In the genomic region with DNA sequence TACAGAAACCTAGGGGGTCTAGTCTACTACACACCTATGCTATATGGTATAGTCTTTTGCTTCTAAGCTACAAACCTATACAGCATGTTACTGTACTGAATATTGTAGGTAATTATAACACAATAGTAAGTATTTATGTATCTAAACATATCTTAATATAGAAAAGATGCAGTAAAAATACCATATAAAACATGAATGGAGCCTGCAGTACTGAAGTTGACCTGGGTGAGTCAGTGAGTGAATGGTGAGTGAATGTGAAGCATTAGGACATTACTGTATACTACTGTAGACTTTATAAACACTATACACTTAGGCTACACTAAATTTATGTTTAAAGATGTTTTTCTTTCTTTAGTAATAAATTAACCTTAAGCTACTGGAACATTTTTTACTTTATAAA, we compare ENCODE assay signal across 20 cellular contexts. TPM values are rescaled to one million over a fixed set of nuclear protein-coding genes. Genes with fewer than 3 reads are reported as not detected.
"Had no signal": no experiment of that assay in that cellular context is flagged by ENCODE, and none has a peak within 500 bp of the region (broad histone marks: within the 10 kb centered on the region; RNA-seq: fewer than 3 reads in every experiment).

No MANE protein-coding gene starts in this region.

- ATAC-seq: natural killer cell treated with Interleukin-12 subunit alpha and Interleukin-12 subunit beta and Interleukin-15 and Interleukin-18, amount 100 ng/mL, for 72 hours; right lobe of liver; stimulated activated naive CD8-positive, alpha-beta T cell treated with anti-CD3 and anti-CD28 coated beads, Interleukin-15, amount 100 ng/mL, for 72 hours had no signal

- H3K9me3 ChIP-seq: right lobe of liver, suprapubic skin had no signal

- DNase-seq: activated CD4-positive, alpha-beta T cell treated with anti-CD3 and anti-CD28 coated beads for 1 hour; activated CD4-positive, alpha-beta T cell treated with anti-CD3 and anti-CD28 coated beads, Interleukin-2, amount 50 U/mL, for 4 hours; activated naive CD4-positive, alpha-beta T cell; activated naive CD8-positive, alpha-beta T cell treated with anti-CD3 and anti-CD28 coated beads for 36 hours; amniotic stem cell; dermis blood vessel endothelial cell; effector memory CD4-positive, alpha-beta T cell; glutamatergic neuron; hippocampal formation; right lobe of liver; small intestine; stimulated activated CD4-positive, alpha-beta T cell treated with anti-CD3 and anti-CD28 coated beads, Interleukin-4, amount 100 ng/mL, for 1 hour; stimulated activated naive CD8-positive, alpha-beta T cell treated with anti-CD3 and anti-CD28 coated beads, Interleukin-15, amount 100 ng/mL, for 72 hours; trophoblast cell had no signal

- H3K27me3 ChIP-seq: cardiac muscle cell, right lobe of liver, suprapubic skin had no signal

- H3K36me3 ChIP-seq: cardiac muscle cell, right lobe of liver, suprapubic skin had no signal

- H3K4me1 ChIP-seq: parathyroid adenoma, right lobe of liver, suprapubic skin had no signal

- H3K4me3 ChIP-seq: cardiac muscle cell, lung, right lobe of liver, suprapubic skin had no signal

- H3K27ac ChIP-seq: cardiac muscle cell, parathyroid adenoma, right lobe of liver, suprapubic skin, VCaP had no signal

RNA-seq across cellular contexts. Expression of a gene that starts 13.1 kb away (rescaled TPM):
- total RNA-seq: dermis blood vessel endothelial cell had no signal
